8 cellular contexts compared by ENCODE assay signal in the genomic region with DNA sequence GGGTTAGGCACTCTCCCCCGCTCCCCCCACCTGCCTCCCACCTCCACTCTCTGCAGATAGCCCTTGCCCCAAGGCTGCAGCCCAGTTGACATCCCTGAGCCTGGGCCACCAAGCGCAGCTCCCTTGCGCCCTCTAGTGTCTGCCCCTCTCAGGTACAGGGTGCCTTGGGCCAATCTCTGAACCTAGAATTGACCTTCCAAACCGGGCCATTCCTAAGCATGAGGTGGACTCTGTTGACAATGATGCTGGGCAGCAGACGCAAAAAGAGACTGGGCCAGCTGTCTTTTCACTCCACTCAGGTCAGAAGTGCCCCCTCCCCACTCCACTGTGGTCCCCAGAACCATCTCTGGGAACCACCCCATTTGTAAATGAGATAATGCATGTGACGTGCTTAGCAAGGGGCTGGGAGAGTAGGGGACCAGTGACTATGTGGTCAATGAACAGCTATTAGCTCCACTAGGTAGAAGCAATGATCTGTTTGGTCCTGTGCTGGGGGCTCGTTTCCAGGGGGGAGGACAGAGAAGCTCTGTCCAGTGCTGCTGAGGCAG. TPM values are rescaled to one million over a fixed set of nuclear protein-coding genes. Genes with fewer than 3 reads are reported as not detected.
DNase-seq lines count a peak whose midpoint lies in the region; ATAC-seq and TF ChIP-seq lines count a peak whose summit lies in the region.

No MANE protein-coding gene starts in this region.

- 51 to 52% methylated on average over 6 to 7 of the region's 7 CpGs for WGBS in aorta, 2 donors

- no peaks in the 10 kb centered on the region for H3K9me3 Mint-ChIP-seq in progenitor cell of endocrine pancreas (ENCODE audit: low read depth)

- POLR2A ChIA-PET in HEK293T (lab: Yijun Ruan, JAX) (interaction anchor here (1.2 kb wide), 1 partner anchor 746 kb away, joined by 3 read pairs; no protein-coding TSS in a partner anchor), RWPE1 (lab: Yijun Ruan, JAX; ENCODE audit: low non-redundant PET) (no interaction called here)

- H3K4me3 Mint-ChIP-seq in progenitor cell of endocrine pancreas (ENCODE audit: low read depth): no peak overlapping the region

- no peak overlapping the region for H3K4me3 ChIP-seq in aorta (ENCODE audit: low read length in 2 of 2)

- no peak overlapping the region for H3K27ac Mint-ChIP-seq in progenitor cell of endocrine pancreas

- H3K27ac ChIP-seq in RWPE1: peak overlapping the region; percentile 37
- no peak overlapping the region for H3K27ac ChIP-seq in aorta (ENCODE audit: low read depth in 1 of 2, low read length in 2 of 2)

- peak; percentile 86 for ATAC-seq in aorta (ENCODE audit: low FRiP score)
- ATAC-seq in HG03039 (IDR thresholded peaks at IDR 0.05; ENCODE audit: unreplicated experiment): no peak

- H3K36me3 Mint-ChIP-seq in progenitor cell of endocrine pancreas (ENCODE audit: insufficient read depth): no peaks in the 10 kb centered on the region

- no peaks in the 10 kb centered on the region for H3K4me1 Mint-ChIP-seq in progenitor cell of endocrine pancreas (ENCODE audit: low read depth)

- H3K4me1 ChIP-seq in aorta (ENCODE audit: control insufficient read depth in 1 of 2, insufficient read depth in 2 of 2, low read length in 2 of 2): no peaks in the 10 kb centered on the region

- H3K27me3 ChIP-seq in aorta (ENCODE audit: control insufficient read depth in 1 of 2, insufficient read depth in 2 of 2, low read length in 1 of 2): no peaks in the 10 kb centered on the region

- no peaks in the 10 kb centered on the region for H3K27me3 Mint-ChIP-seq in progenitor cell of endocrine pancreas

- peak; percentile 84 for TF ChIP-seq CTCF in RWPE1 (conservative IDR thresholded peaks at IDR 0.05; ENCODE audit: low read depth)
- peak; percentile 83 for TF ChIP-seq CTCF in progenitor cell of endocrine pancreas (IDR thresholded peaks at IDR 0.05; ENCODE audit: unreplicated experiment)

- intact Hi-C loops in head of caudate nucleus (cut with DNase I) (no loop called here), aorta (cut with DNase I) (loop anchor here (1.0 to 5.0 kb wide), 3 partner anchors 695 to 750 kb away; no protein-coding TSS in a partner anchor)

- no peaks in the 10 kb centered on the region for H3K9me3 ChIP-seq in aorta (ENCODE audit: control insufficient read depth, low read length)

- DNase-seq in COLO829 (ENCODE audit: low spot score): peak; percentile 40
- peak; percentile 81 for DNase-seq in HEK293T (ENCODE audit: extremely low spot score)
- peak; percentile 51 for DNase-seq in RWPE1 (ENCODE audit: low spot score)
- DNase-seq in activated effector memory CD4-positive, alpha-beta T cell treated with anti-CD3 and anti-CD28 coated beads, Interleukin-2, amount 50 U/mL, for 16 hours: peak; percentile 92
- DNase-seq in head of caudate nucleus: peak; percentile 25 to 86 (median 65)
- peak; percentile 64 for DNase-seq in progenitor cell of endocrine pancreas (ENCODE audit: low spot score, unreplicated experiment)
- DNase-seq in aorta: peak; percentile 85 to 94

- CTCF ChIA-PET in HEK293T (lab: Yijun Ruan, JAX): interaction anchor here (0.5 to 0.9 kb wide), 2 partner anchors 36 to 85 kb away, joined by 3 read pairs; no protein-coding TSS in a partner anchor
- CTCF ChIA-PET in RWPE1 (lab: Yijun Ruan, JAX): interaction anchor here (0.6 to 1.9 kb wide), 9 partner anchors 8 to 111 kb away, joined by 3 to 8 read pairs (median 3); no protein-coding TSS in a partner anchor

- H3K36me3 ChIP-seq in aorta (ENCODE audit: control insufficient read depth in 1 of 2, insufficient read depth in 2 of 2, low read length in 1 of 2): no peaks in the 10 kb centered on the region

TF ChIP-seq in HEK293T, 16 proteins besides CTCF, POLR2A, EP300 and RAD21:
- TF ChIP-seq LEF1 (IDR thresholded peaks at IDR 0.05; ENCODE audit: borderline replicate concordance) (no peak), TARDBP (IDR thresholded peaks at IDR 0.05) (no peak), ELF4 (IDR thresholded peaks at IDR 0.05) (no peak), PKNOX1 (IDR thresholded peaks at IDR 0.05) (no peak), CTBP1 (IDR thresholded peaks at IDR 0.05; ENCODE audit: borderline replicate concordance) (no peak), NFRKB (IDR thresholded peaks at IDR 0.05) (no peak), SUZ12 (IDR thresholded peaks at IDR 0.05) (no peak), ZNF384 (IDR thresholded peaks at IDR 0.05) (no peak), SP1 (IDR thresholded peaks at IDR 0.05) (no peak), FOXM1 (IDR thresholded peaks at IDR 0.05; ENCODE audit: borderline replicate concordance) (no peak), FOXK2 (IDR thresholded peaks at IDR 0.05) (no peak), FOXA1 (IDR thresholded peaks at IDR 0.05) (no peak), HDGF (IDR thresholded peaks at IDR 0.05; ENCODE audit: borderline replicate concordance) (no peak), L3MBTL2 (conservative IDR thresholded peaks at IDR 0.05) (no peak)

RNA-seq across cellular contexts. Expression of gene PLB1, which starts 43.3 kb away (rescaled TPM):
- total RNA-seq in progenitor cell of endocrine pancreas: 0.65 and 0.78 TPM in 2 replicates
- total RNA-seq in aorta: 10 to 100 TPM in 1 of 2 donors, 1 to 10 TPM in 1; 4.9 to 16.3 TPM
- polyA plus RNA-seq in aorta: 1 to 10 TPM; 5.3 to 8.9 TPM

RNA-seq across cellular contexts. Expression of gene FOSL2, which starts 60.0 kb away (rescaled TPM):
- total RNA-seq in progenitor cell of endocrine pancreas (38.4 and 42.5 TPM in 2 replicates), aorta (100 to 1,000 TPM; 184 to 260 TPM)
- 10 to 100 TPM; 20.0 to 33.2 TPM for polyA plus RNA-seq in aorta

Comparison
In these comparisons a context has a peak if more than half of its experiments do, and no peak if none do; other contexts are left out.
1. DNase-seq: peak in every context shown above with its lines; median percentile 92 in activated effector memory CD4-positive, alpha-beta T cell treated with anti-CD3 and anti-CD28 coated beads, Interleukin-2, amount 50 U/mL, for 16 hours; 90 in aorta; 81 in HEK293T; 65 in head of caudate nucleus; 64 in progenitor cell of endocrine pancreas; 51 in RWPE1; 40 in COLO829.